In genomic region chr1:204127597-204128242, GRCh38 we compare ENCODE assay signal across 8 cellular contexts. TPM values are rescaled to one million over a fixed set of nuclear protein-coding genes. Genes with fewer than 3 reads are reported as not detected.
DNase-seq lines count a peak whose midpoint lies in the region; TF ChIP-seq lines count a peak whose summit lies in the region.

No MANE protein-coding gene starts in this region.

- H3K4me3 Mint-ChIP-seq in activated T-cell treated with anti-CD3 and anti-CD28 coated beads, Interleukin-2, amount 50 U/mL, for 24 hours, result no peak overlapping the region

- POLR2A ChIA-PET in OCI-LY7 (lab: Charles Lee), result interaction anchor here (0.6 to 1.0 kb wide), 5 partner anchors 15 to 993 kb away, joined by 3 to 5 read pairs (median 4); no protein-coding TSS in a partner anchor

- no peak for TF ChIP-seq POLR2A in transverse colon (IDR thresholded peaks at IDR 0.05)

- no peaks in the 10 kb centered on the region for H3K9me2 ChIP-seq in OCI-LY7 (ENCODE audit: insufficient read depth, low read length)

- H3K4me1 ChIP-seq in OCI-LY7 (ENCODE audit: insufficient read depth, low read length, poor library complexity, severe bottlenecking) (peaks cover 4% of the 10 kb centered on the region), liver (ENCODE audit: control insufficient read depth in 4 of 4, insufficient read depth in 4 of 4, low read length in 3 of 4) (peaks cover 14 to 63% (median 52%) of the 10 kb centered on the region in 4 donors), transverse colon (peaks cover 11 to 32% (median 17%) of the 10 kb centered on the region in 4 donors)

- TF ChIP-seq EP300 in transverse colon (IDR thresholded peaks at IDR 0.05; ENCODE audit: low read depth), result no peak

- no peaks in the 10 kb centered on the region for H3K9me3 Mint-ChIP-seq in activated T-cell treated with anti-CD3 and anti-CD28 coated beads, Interleukin-2, amount 50 U/mL, for 24 hours

- in situ Hi-C loops in transverse colon (cut with MboI; ENCODE audit: low pct_ligation_motif_present in 1 of 4, low pct_unique_long_range_greater_than_20kb in 1 of 4, low sequenced_read_pairs in 3 of 4), result loop anchor here (5.0 to 10.0 kb wide), 5 partner anchors 53 to 265 kb away; partner anchors contain the start of genes SOX13 (in 2 of the 4) and SNRPE (in 1 of the 4)

- CTCF ChIA-PET in OCI-LY7 (lab: Charles Lee; ENCODE audit: unreplicated experiment), result interaction anchor here (1.2 to 1.8 kb wide), 2 partner anchors 257 to 262 kb away, joined by 4 to 9 read pairs; no protein-coding TSS in a partner anchor

- H3K27ac ChIP-seq in OCI-LY7 (ENCODE audit: low read depth, low read length, poor library complexity, severe bottlenecking), result no peak overlapping the region
- H3K27ac ChIP-seq in coronary artery, result peak overlapping the region; percentile 4 to 57
- peak overlapping the region; percentile 25 to 49 for H3K27ac ChIP-seq in liver (ENCODE audit: low read depth in 1 of 2, low read length in 2 of 2)
- peak overlapping the region in 3 of 4 donors; percentile 38 to 68 (median 39) for H3K27ac ChIP-seq in transverse colon

- no peaks in the 10 kb centered on the region for H3K36me3 Mint-ChIP-seq in activated T-cell treated with anti-CD3 and anti-CD28 coated beads, Interleukin-2, amount 50 U/mL, for 24 hours (ENCODE audit: low read depth)

- 20% methylated on average over 5 of the region's 5 CpGs for WGBS in liver
- 13 to 32% methylated on average over 1 to 5 of the region's 5 CpGs for WGBS in transverse colon (ENCODE audit: low coverage in 1 of 2), 2 donors

- no peaks in the 10 kb centered on the region for H3K27me3 Mint-ChIP-seq in activated T-cell treated with anti-CD3 and anti-CD28 coated beads, Interleukin-2, amount 50 U/mL, for 24 hours

- H4K20me1 ChIP-seq in OCI-LY7 (ENCODE audit: insufficient read depth, low read length), result no peaks in the 10 kb centered on the region

- H3K4me3 ChIP-seq in OCI-LY7 (ENCODE audit: low read depth, low read length, poor library complexity, severe bottlenecking) (no peak overlapping the region), coronary artery (peak overlapping the region; percentile 14), liver (ENCODE audit: low read depth in 1 of 3, low read length in 3 of 3) (no peak overlapping the region), transverse colon (no peak overlapping the region)

- H3K79me2 ChIP-seq in OCI-LY7 (ENCODE audit: insufficient read depth, low read depth, low read length), result no peaks in the 10 kb centered on the region

- H3K27ac Mint-ChIP-seq in activated T-cell treated with anti-CD3 and anti-CD28 coated beads, Interleukin-2, amount 50 U/mL, for 24 hours, result no peak overlapping the region

- peak; percentile 98 to 99 for TF ChIP-seq RAD21 in liver (IDR thresholded peaks at IDR 0.05)

- peaks cover 10% of the 10 kb centered on the region for H3K4me1 Mint-ChIP-seq in activated T-cell treated with anti-CD3 and anti-CD28 coated beads, Interleukin-2, amount 50 U/mL, for 24 hours (ENCODE audit: low read depth)

- no TSS peak for BruUV-seq in OCI-LY7 (replicated peaks; lab: Mats Ljungman, UMichigan)

- H3K9me3 ChIP-seq in OCI-LY7 (ENCODE audit: low read length), result no peaks in the 10 kb centered on the region
- H3K9me3 ChIP-seq in liver (ENCODE audit: control insufficient read depth in 4 of 4, low read length in 3 of 4), result no peaks in the 10 kb centered on the region
- H3K9me3 ChIP-seq in transverse colon, result no peaks in the 10 kb centered on the region

- no peak overlapping the region for H3K4me2 ChIP-seq in OCI-LY7 (ENCODE audit: low read length)

- DNase-seq in DMS79 treated with DMSO at 0.1 percent for 48 hours (lab: John Stamatoyannopoulos, UW) (peak; percentile 42), Kasumi-1 (lab: John Stamatoyannopoulos, UW) (peak; percentile 43 to 51), OCI-LY7 (ENCODE audit: low spot score) (peak; percentile 63), coronary artery (ENCODE audit: low spot score) (peak; percentile 83), transverse colon (peak; percentile 69), T-helper 1 cell (no peak)
- DNase-seq in activated T-cell treated with anti-CD3 and anti-CD28 coated beads, Interleukin-2, amount 50 U/mL, for 24 hours, result no peak

- H3K36me3 ChIP-seq in OCI-LY7 (ENCODE audit: insufficient read depth, low read length), result no peaks in the 10 kb centered on the region
- peaks cover 4 to 26% (median 14%) of the 10 kb centered on the region in 4 donors for H3K36me3 ChIP-seq in liver (ENCODE audit: control insufficient read depth in 4 of 4, insufficient read depth in 3 of 4, low read depth in 1 of 4, low read length in 3 of 4)
- H3K36me3 ChIP-seq in transverse colon, result peaks cover 0 to 19% (median 0%) of the 10 kb centered on the region in 4 donors

- H3K27me3 ChIP-seq in liver (ENCODE audit: control insufficient read depth in 4 of 4, insufficient read depth in 4 of 4, low read length in 3 of 4) (no peaks in the 10 kb centered on the region), transverse colon (no peaks in the 10 kb centered on the region)

- intact Hi-C loops in OCI-LY7 (cut with micrococcal nuclease; ENCODE audit: unreplicated experiment), result loop anchor here (2.0 to 5.0 kb wide), 3 partner anchors 63 to 500 kb away; partner anchors contain the start of gene ATP2B4
- intact Hi-C loops in transverse colon (cut with DNase I; ENCODE audit: low total_unique reads), result no loop called here

- H3K9ac ChIP-seq in liver (ENCODE audit: low read depth in 1 of 2, low read length in 2 of 2), result peak overlapping the region in 1 of 2 donors; percentile 4

- TF ChIP-seq CTCF in OCI-LY7 (conservative IDR thresholded peaks at IDR 0.05; ENCODE audit: low read length) (peak; percentile 84), coronary artery (IDR thresholded peaks at IDR 0.05) (peak; percentile 98), liver (IDR thresholded peaks at IDR 0.05; ENCODE audit: low read depth, low read length, missing input control) (peak; percentile 99), transverse colon (IDR thresholded peaks at IDR 0.05) (peak; percentile 94 to 98 (median 95))

- H2AFZ ChIP-seq in OCI-LY7 (ENCODE audit: low read length), result peak overlapping the region; percentile 33; the same call in 1 of the 2 replicates

TF ChIP-seq in liver, 16 proteins besides CTCF, POLR2A, EP300 and RAD21 (continues in another document):
- TF ChIP-seq RXRA (IDR thresholded peaks at IDR 0.05) (peak in 1 of 2 donors; percentile 50), TAF1 (conservative IDR thresholded peaks at IDR 0.05) (no peak), FOXA2 (IDR thresholded peaks at IDR 0.05) (no peak), HNF4A (conservative IDR thresholded peaks at IDR 0.05) (peak in 1 of 2 donors; percentile 45), NR2F2 (IDR thresholded peaks at IDR 0.05) (peak; percentile 27), REST (IDR thresholded peaks at IDR 0.05) (no peak), EGR1 (IDR thresholded peaks at IDR 0.05; ENCODE audit: low read depth in 2 of 2) (no peak), JUND (IDR thresholded peaks at IDR 0.05) (no peak), ZBTB33 (IDR thresholded peaks at IDR 0.05) (no peak)

RNA-seq across cellular contexts. Expression of gene ETNK2, which starts 24.1 kb away (rescaled TPM):
- not detected in 2 replicates for total RNA-seq in OCI-LY7 (2014; rRNA removed; shearing (Covaris generic))
- total RNA-seq in OCI-LY7 (2022) (1.9 and 2.4 TPM in 2 replicates), liver (100 to 1,000 TPM in 1 of 2 donors, 10 to 100 TPM in 1; 24.5 to 119 TPM), transverse colon (1 to 10 TPM in 3 of 4 donors, not detected in 1; 1.9 to 3.7 (median 3.3) TPM)
- 10 to 100 TPM; 66.6 to 91.0 TPM for polyA plus RNA-seq in liver

RNA-seq across cellular contexts. Expression of gene REN, which starts 38.4 kb away (rescaled TPM):
- total RNA-seq in OCI-LY7 (2014; rRNA removed; shearing (Covaris generic)), result not detected in 2 replicates
- not detected in 2 replicates for total RNA-seq in OCI-LY7 (2022)
- under 1 TPM; 0.05 to 0.25 TPM for total RNA-seq in liver
- polyA plus RNA-seq in liver, result under 1 TPM in 1 of 2 donors, not detected in 1; 0.15 TPM
- total RNA-seq in transverse colon, result 1 to 10 TPM in 1 of 4 donors, not detected in 3; 2.7 TPM

RNA-seq across cellular contexts. Expression of gene SOX13, which starts 54.8 kb away (rescaled TPM):
- total RNA-seq in OCI-LY7 (2014; rRNA removed; shearing (Covaris generic)), result not detected in 2 replicates
- total RNA-seq in OCI-LY7 (2022) (0.27 and 0.53 TPM in 2 replicates), liver (10 to 100 TPM in 1 of 2 donors, 1 to 10 TPM in 1; 8.4 to 15.5 TPM), transverse colon (10 to 100 TPM; 12.1 to 34.1 (median 33.4) TPM)
- 1 to 10 TPM; 7.8 to 9.1 TPM for polyA plus RNA-seq in liver

Comparison
In these comparisons a context has a peak if more than half of its experiments do, and no peak if none do; other contexts are left out.
1. DNase-seq: peak in DMS79 treated with DMSO at 0.1 percent for 48 hours (single experiment), Kasumi-1 (2 of 2), OCI-LY7 (single experiment), coronary artery (single experiment) and transverse colon (single experiment); none in T-helper 1 cell (0 of 5) and activated T-cell treated with anti-CD3 and anti-CD28 coated beads, Interleukin-2, amount 50 U/mL, for 24 hours (single experiment).
2. RNA of gene ETNK2, which starts 24.1 kb away (total RNA-seq): 24.5 to 119 TPM in liver; 1.9 to 3.7 TPM in transverse colon and 1.9 to 2.4 TPM in OCI-LY7; every median in the first group is over 4 times any median in the second.
3. RNA of gene SOX13, which starts 54.8 kb away (total RNA-seq): 12.1 to 34.1 TPM in transverse colon and 8.4 to 15.5 TPM in liver; 0.27 to 0.53 TPM in OCI-LY7; every median in the first group is over 4 times any median in the second.
4. Peak in every context shown above with its lines, with median percentiles within 50 percentile points of each other: CTCF ChIP-seq.